In the genomic region with DNA sequence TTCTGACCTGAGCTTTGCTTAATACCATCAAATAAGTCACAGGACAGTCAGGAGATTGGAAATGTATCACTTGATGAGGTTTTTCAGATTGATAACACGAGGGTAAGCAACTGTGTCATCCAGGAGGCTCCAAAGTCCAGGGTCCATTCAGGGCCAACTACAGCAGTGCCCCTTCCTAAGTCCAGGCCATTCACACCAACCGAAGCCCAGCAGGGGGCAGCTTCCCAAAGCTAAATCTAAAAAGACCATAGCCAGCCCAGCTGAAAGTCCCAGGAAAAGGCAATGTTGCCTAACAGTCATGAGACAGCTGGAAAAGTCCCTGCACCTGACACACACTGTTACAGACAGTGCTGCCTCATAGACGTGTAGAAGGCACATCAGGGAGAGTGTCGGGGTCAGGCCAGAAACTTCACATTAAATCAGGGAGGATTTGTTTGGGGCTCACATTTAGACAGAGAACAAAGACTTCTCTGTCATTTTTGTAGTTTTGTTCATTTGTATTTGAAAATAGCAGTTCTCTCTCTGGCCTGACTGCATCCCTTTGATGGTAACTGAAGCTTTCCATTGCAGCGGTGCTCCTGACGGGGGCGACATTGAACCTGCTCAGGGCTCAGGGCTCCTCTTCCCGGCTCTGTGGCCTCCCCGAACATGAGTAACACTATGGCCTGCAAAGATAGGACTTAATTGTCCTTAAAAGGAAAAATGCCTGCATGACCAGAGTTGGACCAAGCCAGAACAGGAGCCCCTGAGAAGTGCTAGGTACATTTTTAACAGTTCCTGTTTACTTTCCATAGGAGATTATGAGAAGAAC, we compare ENCODE assay signal across 8 cellular contexts.
DNase-seq lines count a peak whose midpoint lies in the region; ATAC-seq and FAIRE-seq lines count a peak whose summit lies in the region.

No MANE protein-coding gene starts in this region.

- no peak for ATAC-seq in activated T-cell treated with anti-CD3 and anti-CD28 coated beads, Interleukin-2, amount 50 U/mL, for 4 hours
- peak; percentile 51 for ATAC-seq in HG02840 (IDR thresholded peaks at IDR 0.05; ENCODE audit: low FRiP score, unreplicated experiment)

- H3K4me3 Mint-ChIP-seq in activated T-cell treated with anti-CD3 and anti-CD28 coated beads, Interleukin-2, amount 50 U/mL, for 4 hours = no peak overlapping the region

- H3K4me1 Mint-ChIP-seq in activated T-cell treated with anti-CD3 and anti-CD28 coated beads, Interleukin-2, amount 50 U/mL, for 4 hours (ENCODE audit: low read depth) = peaks cover 3% of the 10 kb centered on the region

- no peak for FAIRE-seq in frontal cortex (lab: Jason Lieb, UNC)

- H3K27me3 Mint-ChIP-seq in activated T-cell treated with anti-CD3 and anti-CD28 coated beads, Interleukin-2, amount 50 U/mL, for 4 hours (ENCODE audit: low read depth) = peaks cover 7% of the 10 kb centered on the region

- DNase-seq in activated T-cell treated with anti-CD3 and anti-CD28 coated beads for 24 hours (ENCODE audit: low read depth) (peak; percentile 10), NCI-H2196 treated with DMSO at 0.1 percent for 48 hours (lab: John Stamatoyannopoulos, UW; ENCODE audit: unreplicated experiment) (peak; percentile 68), frontal cortex (ENCODE audit: low spot score in 2 of 2) (peak; percentile 11 to 27), occipital lobe (lab: John Stamatoyannopoulos, UW) (peak; percentile 68), mesenteric fat pad (ENCODE audit: low spot score) (no peak)
- DNase-seq in activated T-cell treated with anti-CD3 and anti-CD28 coated beads, Interleukin-2, amount 50 U/mL, for 4 hours = no peak
- DNase-seq in activated T-cell treated with anti-CD3 and anti-CD28 coated beads, Interleukin-2, amount 50 U/mL, for 1 hour = peak; percentile 26

- no peaks in the 10 kb centered on the region for H3K36me3 Mint-ChIP-seq in activated T-cell treated with anti-CD3 and anti-CD28 coated beads, Interleukin-2, amount 50 U/mL, for 4 hours (ENCODE audit: insufficient read depth)

- no peaks in the 10 kb centered on the region for H3K9me3 Mint-ChIP-seq in activated T-cell treated with anti-CD3 and anti-CD28 coated beads, Interleukin-2, amount 50 U/mL, for 4 hours

Comparison
In these comparisons a context has a peak if more than half of its experiments do, and no peak if none do; other contexts are left out.
1. DNase-seq: peak in activated T-cell treated with anti-CD3 and anti-CD28 coated beads for 24 hours (single experiment), NCI-H2196 treated with DMSO at 0.1 percent for 48 hours (single experiment), activated T-cell treated with anti-CD3 and anti-CD28 coated beads, Interleukin-2, amount 50 U/mL, for 1 hour (single experiment), frontal cortex (2 of 2) and occipital lobe (single experiment); none in activated T-cell treated with anti-CD3 and anti-CD28 coated beads, Interleukin-2, amount 50 U/mL, for 4 hours (single experiment) and mesenteric fat pad (single experiment).